8 cellular contexts compared by ENCODE assay signal in the genomic region with DNA sequence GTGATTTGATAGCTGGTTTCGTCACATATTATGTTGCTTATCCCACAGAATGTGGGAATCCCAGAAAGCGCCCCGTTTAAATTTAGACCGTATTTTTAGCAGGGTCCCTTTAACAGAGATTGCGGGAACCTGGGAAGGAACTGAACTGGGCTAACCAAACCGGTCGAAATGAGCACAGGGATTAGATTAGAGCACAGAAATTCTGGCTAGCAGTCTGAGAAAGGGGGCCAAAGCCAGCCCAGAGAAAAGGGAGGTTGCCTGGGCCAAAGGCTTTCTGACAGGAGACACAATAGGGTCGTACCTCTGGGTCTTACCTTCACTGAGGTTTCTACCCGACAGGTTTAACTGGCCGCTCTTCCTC. TPM values are rescaled to one million over a fixed set of nuclear protein-coding genes. Genes with fewer than 3 reads are reported as not detected.
A peak's percentile ranks its signal among the peaks of the same experiment; 100 is the strongest.
DNase-seq lines count a peak whose midpoint lies in the region; TF ChIP-seq lines count a peak whose summit lies in the region.

No MANE protein-coding gene starts in this region.

- H3K79me1 ChIP-seq in trophoblast cell (ENCODE audit: low read length): peaks cover 6% of the 10 kb centered on the region

- peak overlapping the region; percentile 56 for H4K8ac ChIP-seq in trophoblast cell (ENCODE audit: low read depth, low read length)

- peaks cover under 1% of the 10 kb centered on the region; the same call in 1 of the 2 replicates for H4K20me1 ChIP-seq in PC-9 (ENCODE audit: insufficient read depth)

- H3K14ac ChIP-seq in trophoblast cell (ENCODE audit: low read length): peak overlapping the region; percentile 27

- no peak overlapping the region for H3K23ac ChIP-seq in trophoblast cell (ENCODE audit: low read length)

- H3K27me3 ChIP-seq in H7 (ENCODE audit: control insufficient read depth, insufficient read depth, low read length) (no peaks in the 10 kb centered on the region), PC-9 (ENCODE audit: insufficient read depth, low read depth) (no peaks in the 10 kb centered on the region), esophagus (ENCODE audit: control insufficient read depth in 1 of 2, insufficient read depth in 2 of 2, low read length in 2 of 2) (no peaks in the 10 kb centered on the region), trophoblast cell (ENCODE audit: insufficient read depth, low read length) (no peaks in the 10 kb centered on the region)

- H3K4me1 ChIP-seq in PC-9 (replicated peaks; ENCODE audit: insufficient read depth): peaks cover 17% of the 10 kb centered on the region
- H3K4me1 ChIP-seq in esophagus (ENCODE audit: control insufficient read depth in 2 of 2, insufficient read depth in 2 of 2, low read length in 1 of 2): no peaks in the 10 kb centered on the region
- H3K4me1 ChIP-seq in trophoblast cell (ENCODE audit: control insufficient read depth in 1 of 2, insufficient read depth in 2 of 2, low read length in 2 of 2): no peaks in the 10 kb centered on the region

- H3K79me2 ChIP-seq in PC-9 (ENCODE audit: low read depth) (peaks cover 97% of the 10 kb centered on the region), trophoblast cell (ENCODE audit: control insufficient read depth, insufficient read depth, low read length, poor library complexity) (peaks cover 17% of the 10 kb centered on the region)

- peak overlapping the region; percentile 35 for H3K4ac ChIP-seq in trophoblast cell (ENCODE audit: low read depth, low read length)

- H2BK120ac ChIP-seq in trophoblast cell (ENCODE audit: insufficient read depth, low read length, poor library complexity): no peak overlapping the region

- no peak overlapping the region for H2AK5ac ChIP-seq in trophoblast cell (ENCODE audit: low read length)

- H4K12ac ChIP-seq in trophoblast cell (ENCODE audit: low read depth, low read length): peak overlapping the region; percentile 24

- no peaks in the 10 kb centered on the region for H3K9me2 ChIP-seq in PC-9 (ENCODE audit: insufficient read depth)

- no peak overlapping the region for H2BK5ac ChIP-seq in trophoblast cell (ENCODE audit: low read depth, low read length, poor library complexity)

- POLR2A ChIA-PET in PC-9 (lab: Charles Lee; ENCODE audit: unreplicated experiment): no interaction called here

- H3K18ac ChIP-seq in trophoblast cell (ENCODE audit: low read length): peak overlapping the region; percentile 43

- H3K36me3 ChIP-seq in H7 (replicated peaks; ENCODE audit: control insufficient read depth, insufficient read depth, low read length) (peaks cover 4% of the 10 kb centered on the region), PC-9 (ENCODE audit: low read depth) (0 out of 2 replicates have a peak, but pooled peaks cover 20% of the 10 kb centered on the region), esophagus (ENCODE audit: control insufficient read depth in 2 of 2, insufficient read depth in 2 of 2, low read length in 1 of 2) (no peaks in the 10 kb centered on the region), trophoblast cell (ENCODE audit: control insufficient read depth in 1 of 2, insufficient read depth in 2 of 2, low read length in 2 of 2) (peaks cover 7 to 10% of the 10 kb centered on the region in 2 experiments)

- DNase-seq in GM12864 (ENCODE audit: low read depth) (no peak), H7 (no peak), PC-9 (no peak), trophoblast cell (peak in 1 of 2 donors; percentile 6), HK-2 (ENCODE audit: unreplicated experiment) (no peak), activated gamma-delta T cell (lab: John Stamatoyannopoulos, UW) (no peak), C1 segment of cervical spinal cord (lab: John Stamatoyannopoulos, UW) (no peak)

- no peaks in the 10 kb centered on the region for H3F3A ChIP-seq in PC-9 (ENCODE audit: insufficient read depth, low read depth)

- H3K4me2 ChIP-seq in PC-9 (peak overlapping the region; percentile 94), trophoblast cell (ENCODE audit: low read length) (peak overlapping the region; percentile 85)

- peak overlapping the region; percentile 98 for H2AFZ ChIP-seq in PC-9
- peak overlapping the region; percentile 64 for H2AFZ ChIP-seq in trophoblast cell (ENCODE audit: insufficient read depth, low read length, poor library complexity)

- 0 to 1% methylated on average over 10 of the region's 10 CpGs for WGBS in esophagus, 2 donors
- WGBS in trophoblast cell (ENCODE audit: extremely low coverage, insufficient coverage, insufficient read length): no CpG with 5 or more reads among the region's 10 CpGs

- no peak for TF ChIP-seq CTCF in GM12864 (IDR thresholded peaks at IDR 0.05; ENCODE audit: low read depth, low read length, missing control alignments)
- no peak for TF ChIP-seq CTCF in PC-9 (conservative IDR thresholded peaks at IDR 0.05)

- H3K4me3 ChIP-seq in GM12864 (ENCODE audit: low read depth, low read length) (peak overlapping the region; percentile 93), H7 (ENCODE audit: insufficient read depth, low read depth, low read length) (peak overlapping the region; percentile 98), PC-9 (peak overlapping the region; percentile 85), esophagus (ENCODE audit: low read depth in 1 of 2, low read length in 2 of 2) (peak overlapping the region; percentile 72 to 97), trophoblast cell (ENCODE audit: low read depth, low read length) (peak overlapping the region; percentile 98)

- H3K27ac ChIP-seq in PC-9: peak overlapping the region; percentile 70; the same call in 1 of the 2 replicates
- peak overlapping the region; percentile 94 to 97 for H3K27ac ChIP-seq in esophagus (ENCODE audit: low read depth in 2 of 2, low read length in 1 of 2)
- peak overlapping the region; percentile 4 for H3K27ac ChIP-seq in trophoblast cell (ENCODE audit: low read depth, low read length)

- CTCF ChIA-PET in PC-9 (lab: Charles Lee): no interaction called here

- H3K9ac ChIP-seq in trophoblast cell (ENCODE audit: low read length): peak overlapping the region; percentile 97

- peak overlapping the region; percentile 29 for H4K91ac ChIP-seq in trophoblast cell (ENCODE audit: low read depth, low read length)

- H3K9me3 ChIP-seq in PC-9 (ENCODE audit: insufficient read depth, low read depth) (no peaks in the 10 kb centered on the region), esophagus (ENCODE audit: control insufficient read depth in 2 of 2, insufficient read depth in 1 of 2, low read depth in 1 of 2, low read length in 1 of 2) (no peaks in the 10 kb centered on the region), trophoblast cell (ENCODE audit: insufficient read depth, low read depth, low read length) (no peaks in the 10 kb centered on the region)

- TSS peak; percentile 65 for BruUV-seq in PC-9 (replicated peaks; lab: Mats Ljungman, UMichigan)

- H2BK12ac ChIP-seq in trophoblast cell (ENCODE audit: low read length): no peak overlapping the region

- intact Hi-C loops in PC-9 (cut with micrococcal nuclease; ENCODE audit: unreplicated experiment): loop anchor here (1.0 to 10.0 kb wide), 4 partner anchors 16 to 876 kb away; a partner anchor contains a TSS

RNA-seq across cellular contexts. Expression of a gene that starts 0.3 kb away (rescaled TPM):
- total RNA-seq in H7 (2014; rRNA removed; shearing (Covaris generic)): 60.6 and 79.5 TPM in 2 replicates
- 10.6 and 12.0 TPM in 2 replicates for total RNA-seq in PC-9 (2021)
- polyA plus RNA-seq in esophagus: 1 to 10 TPM; 5.9 to 6.1 TPM
- polyA plus RNA-seq in trophoblast cell (2013): 19.5 and 19.8 TPM in 2 replicates

RNA-seq across cellular contexts. Expression of a gene that starts 16.1 kb away (rescaled TPM):
- 160 and 215 TPM in 2 replicates for total RNA-seq in H7 (2014; rRNA removed; shearing (Covaris generic))
- total RNA-seq in PC-9 (2021): 153 and 199 TPM in 2 replicates
- 100 to 1,000 TPM in 1 of 2 donors, 10 to 100 TPM in 1; 71.5 to 131 TPM for polyA plus RNA-seq in esophagus
- 235 and 271 TPM in 2 replicates for polyA plus RNA-seq in trophoblast cell (2013)

Comparison
In these comparisons a context has a peak if more than half of its experiments do, and no peak if none do; other contexts are left out.
1. H3K27ac ChIP-seq: peak in every context shown above with its lines; median percentile 96 in esophagus; 70 in PC-9; 4 in trophoblast cell.